Comparison of ENCODE assay signal across 8 cellular contexts in the genomic region with DNA sequence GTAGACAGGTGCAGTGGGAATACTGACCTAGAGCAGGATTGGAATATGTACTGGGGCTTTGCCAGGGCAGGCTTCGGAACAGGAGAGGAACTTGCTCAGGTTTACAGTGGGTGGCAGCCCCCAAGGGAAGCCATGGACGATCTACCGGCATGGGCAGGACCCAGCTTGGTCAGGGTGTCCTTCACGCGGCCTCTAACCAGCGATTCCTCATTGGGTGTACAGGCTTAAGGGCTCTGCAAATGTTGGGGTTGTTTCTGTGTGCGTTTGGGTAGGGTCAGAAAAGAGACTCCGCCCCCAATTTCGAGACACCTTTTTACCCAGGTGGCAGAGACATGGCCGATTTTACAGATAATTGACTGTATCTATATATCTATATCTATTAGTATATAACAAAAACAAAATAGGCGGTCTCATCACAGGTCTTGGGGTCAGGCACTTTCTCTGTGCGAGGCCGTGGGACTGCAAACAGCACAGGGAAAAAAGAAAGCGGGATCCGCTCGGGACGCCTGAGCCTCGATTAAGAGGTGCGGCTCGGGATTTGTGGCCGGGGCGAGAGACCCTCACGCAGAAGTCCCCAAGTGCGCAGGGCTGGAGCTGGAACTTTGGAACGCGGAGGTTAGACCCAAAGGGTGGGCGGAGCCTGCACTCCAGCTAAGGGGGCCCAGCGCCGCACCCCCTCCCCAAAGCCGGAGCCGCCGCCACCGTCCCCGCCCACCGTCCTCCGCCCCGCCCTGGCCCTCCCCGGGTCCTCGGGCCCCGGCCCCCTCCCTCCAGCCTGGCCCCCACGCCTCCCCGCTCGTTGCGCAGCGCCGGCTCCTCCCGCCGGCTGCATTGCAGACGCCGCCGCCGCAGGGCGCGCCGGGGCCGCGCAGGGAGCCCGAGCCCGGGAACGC.
A peak's percentile ranks its signal among the peaks of the same experiment; 100 is the strongest.
DNase-seq lines count a peak whose midpoint lies in the region; ATAC-seq and FAIRE-seq lines count a peak whose summit lies in the region.

No MANE protein-coding gene starts in this region.

- peak overlapping the region in 1 of 21 experiments; percentile 5 for H3K27ac ChIP-seq in skin epidermis

- no peak for ATAC-seq in GM19351 (IDR thresholded peaks at IDR 0.05; ENCODE audit: unreplicated experiment)

- no peak for FAIRE-seq in frontal cortex (lab: Jason Lieb, UNC)

- DNase-seq in NCI-H82 (lab: John Stamatoyannopoulos, UW) (peak; percentile 75), NCI-H82 treated with DMSO at 0.1 percent for 48 hours (lab: John Stamatoyannopoulos, UW; ENCODE audit: unreplicated experiment) (no peak), T-helper 22 cell (ENCODE audit: low read depth) (peak; percentile 31), frontal cortex (ENCODE audit: low spot score in 2 of 2) (peak; percentile 48 to 65), occipital lobe (lab: John Stamatoyannopoulos, UW) (no peak)
- no peak for DNase-seq in stimulated activated CD8-positive, alpha-beta memory T cell treated with anti-CD3 and anti-CD28 coated beads, Interleukin-4, amount 100 ng/mL, for 48 hours

- H3K4me3 ChIP-seq in skin epidermis, result peak overlapping the region in 6 of 7 experiments; percentile 6 to 51 (median 20)

Comparison
In these comparisons a context has a peak if more than half of its experiments do, and no peak if none do; other contexts are left out.
1. DNase-seq: peak in NCI-H82 (single experiment), T-helper 22 cell (single experiment) and frontal cortex (2 of 2); none in NCI-H82 treated with DMSO at 0.1 percent for 48 hours (single experiment), occipital lobe (single experiment) and stimulated activated CD8-positive, alpha-beta memory T cell treated with anti-CD3 and anti-CD28 coated beads, Interleukin-4, amount 100 ng/mL, for 48 hours (single experiment).